In the genomic region with DNA sequence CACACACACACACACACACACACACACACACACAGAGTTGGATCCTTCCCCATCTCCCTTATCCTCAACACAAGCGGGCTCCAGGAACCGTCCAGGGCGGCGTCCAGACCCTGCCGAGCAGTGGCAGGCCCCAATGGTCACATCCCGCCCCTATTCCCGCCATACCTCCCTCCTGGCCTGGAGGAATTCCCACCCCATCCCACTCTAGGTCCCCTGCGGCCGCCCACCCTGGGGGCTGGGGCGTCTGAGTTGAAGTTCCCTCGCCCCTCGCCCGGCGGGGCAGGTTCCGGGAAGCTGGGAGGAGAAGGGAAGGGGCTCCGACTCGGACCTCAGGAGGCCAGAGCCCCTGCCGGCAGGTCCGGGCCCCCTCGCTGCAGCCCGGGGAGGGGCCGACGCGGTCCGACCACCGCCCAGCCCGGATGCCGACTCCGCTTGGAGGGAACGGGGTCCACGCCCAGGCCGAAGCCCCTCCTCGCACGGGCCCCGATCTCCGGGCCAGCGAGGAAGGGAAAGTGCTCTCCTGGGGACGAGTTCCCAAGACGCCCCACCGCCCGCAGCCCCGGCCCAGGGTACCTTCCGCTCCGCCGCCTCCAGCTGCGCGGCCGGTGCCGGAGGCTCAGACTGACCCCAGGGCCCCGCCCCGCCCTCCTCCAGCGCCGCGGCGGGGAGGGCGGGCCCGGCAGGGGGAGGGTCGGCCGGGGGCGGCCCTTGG, we compare ENCODE assay signal across 1 cellular context.
TF ChIP-seq lines count a peak whose summit lies in the region.

TSS of gene RHOC (minus strand) at position 623 of the 712 bp plus-strand sequence. CDS start 3,328 bp downstream, outside the sequence.

TF ChIP-seq in HepG2, 621 proteins besides CTCF, POLR2A, EP300 and RAD21 (continued from another document and continues in another):
- TF ChIP-seq, protein P1, sequence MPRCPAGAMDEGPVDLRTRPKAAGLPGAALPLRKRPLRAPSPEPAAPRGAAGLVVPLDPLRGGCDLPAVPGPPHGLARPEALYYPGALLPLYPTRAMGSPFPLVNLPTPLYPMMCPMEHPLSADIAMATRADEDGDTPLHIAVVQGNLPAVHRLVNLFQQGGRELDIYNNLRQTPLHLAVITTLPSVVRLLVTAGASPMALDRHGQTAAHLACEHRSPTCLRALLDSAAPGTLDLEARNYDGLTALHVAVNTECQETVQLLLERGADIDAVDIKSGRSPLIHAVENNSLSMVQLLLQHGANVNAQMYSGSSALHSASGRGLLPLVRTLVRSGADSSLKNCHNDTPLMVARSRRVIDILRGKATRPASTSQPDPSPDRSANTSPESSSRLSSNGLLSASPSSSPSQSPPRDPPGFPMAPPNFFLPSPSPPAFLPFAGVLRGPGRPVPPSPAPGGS (CRISPR knock-in tag; IDR thresholded peaks at IDR 0.05): no peak
- TF ChIP-seq ZNF326 (CRISPR knock-in tag; IDR thresholded peaks at IDR 0.05; ENCODE audit: borderline replicate concordance): no peak
- no peak for TF ChIP-seq GPN1 (CRISPR knock-in tag; IDR thresholded peaks at IDR 0.05; ENCODE audit: borderline replicate concordance)
- TF ChIP-seq HNRNPK (IDR thresholded peaks at IDR 0.05; ENCODE audit: low read depth, low read length, poor library complexity, severe bottlenecking): peak; percentile 55
- peak; percentile 19; the same call in 1 of the 3 replicates for TF ChIP-seq MXI1 (IDR thresholded peaks at IDR 0.05; ENCODE audit: borderline replicate concordance, low read depth, low read length)
- TF ChIP-seq ZNF713 (CRISPR knock-in tag; IDR thresholded peaks at IDR 0.05): no peak
- peak; percentile 9; the same call in 1 of the 2 replicates for TF ChIP-seq ISL2 (CRISPR knock-in tag; IDR thresholded peaks at IDR 0.05)
- TF ChIP-seq ZNF34 (CRISPR knock-in tag; IDR thresholded peaks at IDR 0.05; ENCODE audit: borderline replicate concordance): no peak
- TF ChIP-seq ZFY (CRISPR knock-in tag; IDR thresholded peaks at IDR 0.05): peak; percentile 66; the same call in 1 of the 2 replicates
- TF ChIP-seq ZNF777 (CRISPR knock-in tag; IDR thresholded peaks at IDR 0.05): no peak
- TF ChIP-seq ZNF574 (CRISPR knock-in tag; IDR thresholded peaks at IDR 0.05): peak; percentile 33
- TF ChIP-seq ARID3A (IDR thresholded peaks at IDR 0.05; ENCODE audit: low read depth, low read length): no peak
- 0 out of 2 replicates have a peak, but pooled peaks have one; percentile 0 for TF ChIP-seq RXRB (CRISPR knock-in tag; IDR thresholded peaks at IDR 0.05; ENCODE audit: borderline replicate concordance)
- peak; percentile 77 for TF ChIP-seq SAP130 (CRISPR knock-in tag; IDR thresholded peaks at IDR 0.05; ENCODE audit: low read depth)
- no peak for TF ChIP-seq ZNF263 (CRISPR knock-in tag; IDR thresholded peaks at IDR 0.05)
- TF ChIP-seq, protein P2, sequence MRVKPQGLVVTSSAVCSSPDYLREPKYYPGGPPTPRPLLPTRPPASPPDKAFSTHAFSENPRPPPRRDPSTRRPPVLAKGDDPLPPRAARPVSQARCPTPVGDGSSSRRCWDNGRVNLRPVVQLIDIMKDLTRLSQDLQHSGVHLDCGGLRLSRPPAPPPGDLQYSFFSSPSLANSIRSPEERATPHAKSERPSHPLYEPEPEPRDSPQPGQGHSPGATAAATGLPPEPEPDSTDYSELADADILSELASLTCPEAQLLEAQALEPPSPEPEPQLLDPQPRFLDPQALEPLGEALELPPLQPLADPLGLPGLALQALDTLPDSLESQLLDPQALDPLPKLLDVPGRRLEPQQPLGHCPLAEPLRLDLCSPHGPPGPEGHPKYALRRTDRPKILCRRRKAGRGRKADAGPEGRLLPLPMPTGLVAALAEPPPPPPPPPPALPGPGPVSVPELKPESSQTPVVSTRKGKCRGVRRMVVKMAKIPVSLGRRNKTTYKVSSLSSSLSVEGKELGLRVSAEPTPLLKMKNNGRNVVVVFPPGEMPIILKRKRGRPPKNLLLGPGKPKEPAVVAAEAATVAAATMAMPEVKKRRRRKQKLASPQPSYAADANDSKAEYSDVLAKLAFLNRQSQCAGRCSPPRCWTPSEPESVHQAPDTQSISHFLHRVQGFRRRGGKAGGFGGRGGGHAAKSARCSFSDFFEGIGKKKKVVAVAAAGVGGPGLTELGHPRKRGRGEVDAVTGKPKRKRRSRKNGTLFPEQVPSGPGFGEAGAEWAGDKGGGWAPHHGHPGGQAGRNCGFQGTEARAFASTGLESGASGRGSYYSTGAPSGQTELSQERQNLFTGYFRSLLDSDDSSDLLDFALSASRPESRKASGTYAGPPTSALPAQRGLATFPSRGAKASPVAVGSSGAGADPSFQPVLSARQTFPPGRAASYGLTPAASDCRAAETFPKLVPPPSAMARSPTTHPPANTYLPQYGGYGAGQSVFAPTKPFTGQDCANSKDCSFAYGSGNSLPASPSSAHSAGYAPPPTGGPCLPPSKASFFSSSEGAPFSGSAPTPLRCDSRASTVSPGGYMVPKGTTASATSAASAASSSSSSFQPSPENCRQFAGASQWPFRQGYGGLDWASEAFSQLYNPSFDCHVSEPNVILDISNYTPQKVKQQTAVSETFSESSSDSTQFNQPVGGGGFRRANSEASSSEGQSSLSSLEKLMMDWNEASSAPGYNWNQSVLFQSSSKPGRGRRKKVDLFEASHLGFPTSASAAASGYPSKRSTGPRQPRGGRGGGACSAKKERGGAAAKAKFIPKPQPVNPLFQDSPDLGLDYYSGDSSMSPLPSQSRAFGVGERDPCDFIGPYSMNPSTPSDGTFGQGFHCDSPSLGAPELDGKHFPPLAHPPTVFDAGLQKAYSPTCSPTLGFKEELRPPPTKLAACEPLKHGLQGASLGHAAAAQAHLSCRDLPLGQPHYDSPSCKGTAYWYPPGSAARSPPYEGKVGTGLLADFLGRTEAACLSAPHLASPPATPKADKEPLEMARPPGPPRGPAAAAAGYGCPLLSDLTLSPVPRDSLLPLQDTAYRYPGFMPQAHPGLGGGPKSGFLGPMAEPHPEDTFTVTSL (CRISPR knock-in tag; IDR thresholded peaks at IDR 0.05; ENCODE audit: borderline replicate concordance): no peak
- no peak for TF ChIP-seq NR3C1 (CRISPR knock-in tag; IDR thresholded peaks at IDR 0.05)
- TF ChIP-seq USF2 (IDR thresholded peaks at IDR 0.05; ENCODE audit: low read depth, low read length): no peak
- TF ChIP-seq USF2 (CRISPR knock-in tag; IDR thresholded peaks at IDR 0.05; ENCODE audit: borderline replicate concordance): no peak
- no peak for TF ChIP-seq HCFC1 (IDR thresholded peaks at IDR 0.05; ENCODE audit: low read depth, low read length)
- TF ChIP-seq ZNF430 (CRISPR knock-in tag; IDR thresholded peaks at IDR 0.05): no peak
- TF ChIP-seq PHF20 (CRISPR knock-in tag; IDR thresholded peaks at IDR 0.05): no peak
- peak; percentile 14; the same call in 1 of the 2 replicates for TF ChIP-seq ZNF768 (CRISPR knock-in tag; IDR thresholded peaks at IDR 0.05)
- TF ChIP-seq, protein P3, sequence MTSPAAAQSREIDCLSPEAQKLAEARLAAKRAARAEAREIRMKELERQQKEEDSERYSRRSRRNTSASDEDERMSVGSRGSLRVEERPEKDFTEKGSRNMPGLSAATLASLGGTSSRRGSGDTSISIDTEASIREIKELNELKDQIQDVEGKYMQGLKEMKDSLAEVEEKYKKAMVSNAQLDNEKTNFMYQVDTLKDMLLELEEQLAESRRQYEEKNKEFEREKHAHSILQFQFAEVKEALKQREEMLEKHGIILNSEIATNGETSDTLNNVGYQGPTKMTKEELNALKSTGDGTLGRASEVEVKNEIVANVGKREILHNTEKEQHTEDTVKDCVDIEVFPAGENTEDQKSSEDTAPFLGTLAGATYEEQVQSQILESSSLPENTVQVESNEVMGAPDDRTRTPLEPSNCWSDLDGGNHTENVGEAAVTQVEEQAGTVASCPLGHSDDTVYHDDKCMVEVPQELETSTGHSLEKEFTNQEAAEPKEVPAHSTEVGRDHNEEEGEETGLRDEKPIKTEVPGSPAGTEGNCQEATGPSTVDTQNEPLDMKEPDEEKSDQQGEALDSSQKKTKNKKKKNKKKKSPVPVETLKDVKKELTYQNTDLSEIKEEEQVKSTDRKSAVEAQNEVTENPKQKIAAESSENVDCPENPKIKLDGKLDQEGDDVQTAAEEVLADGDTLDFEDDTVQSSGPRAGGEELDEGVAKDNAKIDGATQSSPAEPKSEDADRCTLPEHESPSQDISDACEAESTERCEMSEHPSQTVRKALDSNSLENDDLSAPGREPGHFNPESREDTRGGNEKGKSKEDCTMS (CRISPR knock-in tag; conservative IDR thresholded peaks at IDR 0.05): no peak
- no peak for TF ChIP-seq ZNF737 (CRISPR knock-in tag; IDR thresholded peaks at IDR 0.05; ENCODE audit: borderline replicate concordance)
- TF ChIP-seq ZNF3 (CRISPR knock-in tag; IDR thresholded peaks at IDR 0.05): no peak
- TF ChIP-seq ZNF460 (CRISPR knock-in tag; IDR thresholded peaks at IDR 0.05; ENCODE audit: borderline replicate concordance): 0 out of 2 replicates have a peak, but pooled peaks have one; percentile 7
- TF ChIP-seq ZNF780A (CRISPR knock-in tag; IDR thresholded peaks at IDR 0.05): peak; percentile 57; the same call in 1 of the 2 replicates
- TF ChIP-seq RBM39 (IDR thresholded peaks at IDR 0.05; ENCODE audit: low read depth, low read length, poor library complexity, severe bottlenecking): peak; percentile 18
- TF ChIP-seq, protein P4, sequence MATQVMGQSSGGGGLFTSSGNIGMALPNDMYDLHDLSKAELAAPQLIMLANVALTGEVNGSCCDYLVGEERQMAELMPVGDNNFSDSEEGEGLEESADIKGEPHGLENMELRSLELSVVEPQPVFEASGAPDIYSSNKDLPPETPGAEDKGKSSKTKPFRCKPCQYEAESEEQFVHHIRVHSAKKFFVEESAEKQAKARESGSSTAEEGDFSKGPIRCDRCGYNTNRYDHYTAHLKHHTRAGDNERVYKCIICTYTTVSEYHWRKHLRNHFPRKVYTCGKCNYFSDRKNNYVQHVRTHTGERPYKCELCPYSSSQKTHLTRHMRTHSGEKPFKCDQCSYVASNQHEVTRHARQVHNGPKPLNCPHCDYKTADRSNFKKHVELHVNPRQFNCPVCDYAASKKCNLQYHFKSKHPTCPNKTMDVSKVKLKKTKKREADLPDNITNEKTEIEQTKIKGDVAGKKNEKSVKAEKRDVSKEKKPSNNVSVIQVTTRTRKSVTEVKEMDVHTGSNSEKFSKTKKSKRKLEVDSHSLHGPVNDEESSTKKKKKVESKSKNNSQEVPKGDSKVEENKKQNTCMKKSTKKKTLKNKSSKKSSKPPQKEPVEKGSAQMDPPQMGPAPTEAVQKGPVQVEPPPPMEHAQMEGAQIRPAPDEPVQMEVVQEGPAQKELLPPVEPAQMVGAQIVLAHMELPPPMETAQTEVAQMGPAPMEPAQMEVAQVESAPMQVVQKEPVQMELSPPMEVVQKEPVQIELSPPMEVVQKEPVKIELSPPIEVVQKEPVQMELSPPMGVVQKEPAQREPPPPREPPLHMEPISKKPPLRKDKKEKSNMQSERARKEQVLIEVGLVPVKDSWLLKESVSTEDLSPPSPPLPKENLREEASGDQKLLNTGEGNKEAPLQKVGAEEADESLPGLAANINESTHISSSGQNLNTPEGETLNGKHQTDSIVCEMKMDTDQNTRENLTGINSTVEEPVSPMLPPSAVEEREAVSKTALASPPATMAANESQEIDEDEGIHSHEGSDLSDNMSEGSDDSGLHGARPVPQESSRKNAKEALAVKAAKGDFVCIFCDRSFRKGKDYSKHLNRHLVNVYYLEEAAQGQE (IDR thresholded peaks at IDR 0.05; ENCODE audit: borderline replicate concordance in 1 of 2, low read depth in 1 of 2, low read length in 2 of 2): no peak
- TF ChIP-seq PHF8 (CRISPR knock-in tag; IDR thresholded peaks at IDR 0.05): peak; percentile 61; the same call in 1 of the 2 replicates
- TF ChIP-seq MED1 (CRISPR knock-in tag; IDR thresholded peaks at IDR 0.05): no peak
